12 cellular contexts compared by ENCODE assay signal in genomic region chr4:7581477-7581876, GRCh38.
DNase-seq lines count a peak whose midpoint lies in the region; ATAC-seq and TF ChIP-seq lines count a peak whose summit lies in the region.
"Had no signal": no experiment of that assay in that cellular context is flagged by ENCODE, and none has a peak within 500 bp of the region (broad histone marks: within the 10 kb centered on the region; RNA-seq: fewer than 3 reads in every experiment).

No MANE protein-coding gene starts in this region.

- peaks cover 14 to 21% of the 10 kb centered on the region in 2 donors for H3K9me3 Mint-ChIP-seq in natural killer cell
- H3K9me3 Mint-ChIP-seq in natural killer cell treated with Interleukin-12 subunit alpha and Interleukin-12 subunit beta and Interleukin-15 and Interleukin-18, amount 100 ng/mL, for 72 hours: peaks cover 19% of the 10 kb centered on the region

- H3K27ac ChIP-seq in fibroblast of lung (ENCODE audit: insufficient read depth, low read length) (no peak overlapping the region), thyroid gland (no peak overlapping the region), coronary artery (no peak overlapping the region)

- H3K4me1 Mint-ChIP-seq in natural killer cell: no peaks in the 10 kb centered on the region
- H3K4me1 Mint-ChIP-seq in natural killer cell treated with Interleukin-12 subunit alpha and Interleukin-12 subunit beta and Interleukin-15 and Interleukin-18, amount 100 ng/mL, for 72 hours (ENCODE audit: low read depth in 2 of 2): peaks cover 0 to 3% of the 10 kb centered on the region in 2 donors

- H3K9me3 ChIP-seq in fibroblast of lung (ENCODE audit: control insufficient read depth, insufficient read depth, low read depth, low read length) (no peaks in the 10 kb centered on the region), thyroid gland (no peaks in the 10 kb centered on the region)

- no peak overlapping the region for H3K4me2 ChIP-seq in fibroblast of lung (ENCODE audit: extremely low read depth, insufficient read depth, low read length)

- H3K4me3 ChIP-seq in fibroblast of lung (replicated peaks in 1 of 4; ENCODE audit: control extremely low read depth in 1 of 4, insufficient read depth in 1 of 4, low read depth in 3 of 4, low read length in 4 of 4) (no peak overlapping the region), thyroid gland (replicated peaks in 1 of 3) (no peak overlapping the region), coronary artery (no peak overlapping the region)

- no peaks in the 10 kb centered on the region for H3K4me1 ChIP-seq in fibroblast of lung (ENCODE audit: control insufficient read depth, extremely low read depth, insufficient read depth, low read length)
- no peaks in the 10 kb centered on the region for H3K4me1 ChIP-seq in thyroid gland

- no peak for TF ChIP-seq CTCF in natural killer cell (IDR thresholded peaks at IDR 0.05)
- TF ChIP-seq CTCF in fibroblast of lung (conservative IDR thresholded peaks at IDR 0.05 in 1 of 2, IDR thresholded peaks at IDR 0.05 in 1 of 2; ENCODE audit: low read depth in 1 of 2, low read length in 2 of 2): no peak
- no peak for TF ChIP-seq CTCF in thyroid gland (IDR thresholded peaks at IDR 0.05)
- no peak for TF ChIP-seq CTCF in coronary artery (IDR thresholded peaks at IDR 0.05)

- no peaks in the 10 kb centered on the region for H4K20me1 ChIP-seq in fibroblast of lung (ENCODE audit: control insufficient read depth, extremely low read depth, insufficient read depth, low read length)

- DNase-seq in natural killer cell: peak; percentile 20
- DNase-seq in natural killer cell treated with Interleukin-12 subunit alpha and Interleukin-12 subunit beta and Interleukin-15 and Interleukin-18, amount 100 ng/mL, for 72 hours (ENCODE audit: low spot score): no peak
- peak; percentile 70 for DNase-seq in RKO (ENCODE audit: low spot score)
- peak; percentile 12 to 32 for DNase-seq in fibroblast of lung (ENCODE audit: low read depth in 2 of 2)
- peak; percentile 18 to 37 for DNase-seq in thyroid gland
- no peak for DNase-seq in coronary artery (ENCODE audit: low spot score)
- DNase-seq: activated CD8-positive, alpha-beta memory T cell treated with anti-CD3 and anti-CD28 coated beads, Interleukin-2, amount 50 U/mL, for 4 hours; kidney glomerular epithelial cell; retina had no signal

- no peak overlapping the region for H3K27ac Mint-ChIP-seq in natural killer cell
- no peak overlapping the region for H3K27ac Mint-ChIP-seq in natural killer cell treated with Interleukin-12 subunit alpha and Interleukin-12 subunit beta and Interleukin-15 and Interleukin-18, amount 100 ng/mL, for 72 hours
- H3K27ac Mint-ChIP-seq: dendritic cell treated with granulocyte-macrophage colony-stimulating factor and Interleukin-4, amounts not matched to agents 40 ng/mL and 50 ng/mL, for 4 days had no signal

- 34 to 40% methylated on average over 8 of the region's 8 CpGs for WGBS in thyroid gland, 2 donors

- H3K36me3 ChIP-seq in fibroblast of lung (ENCODE audit: control insufficient read depth, insufficient read depth, low read length): no peaks in the 10 kb centered on the region
- no peaks in the 10 kb centered on the region for H3K36me3 ChIP-seq in thyroid gland

- no peak overlapping the region for H3K9ac ChIP-seq in fibroblast of lung (ENCODE audit: insufficient read depth, low read length)

- ATAC-seq in natural killer cell: peak in 2 of 3 donors; percentile 53 to 69
- ATAC-seq in natural killer cell treated with Interleukin-12 subunit alpha and Interleukin-12 subunit beta and Interleukin-15 and Interleukin-18, amount 100 ng/mL, for 72 hours: no peak
- no peak for ATAC-seq in GM21737 (IDR thresholded peaks at IDR 0.05; ENCODE audit: unreplicated experiment)
- ATAC-seq in HG02588 (IDR thresholded peaks at IDR 0.05; ENCODE audit: unreplicated experiment): no peak

- H2AFZ ChIP-seq in fibroblast of lung (ENCODE audit: low read length): no peak overlapping the region

- TF ChIP-seq POLR2A in thyroid gland (IDR thresholded peaks at IDR 0.05): no peak

- H3K27me3 Mint-ChIP-seq in natural killer cell (ENCODE audit: low read depth in 2 of 2): peaks cover 6 to 19% of the 10 kb centered on the region in 2 donors
- peaks cover 0 to 7% of the 10 kb centered on the region in 2 donors for H3K27me3 Mint-ChIP-seq in natural killer cell treated with Interleukin-12 subunit alpha and Interleukin-12 subunit beta and Interleukin-15 and Interleukin-18, amount 100 ng/mL, for 72 hours

- H3K27me3 ChIP-seq in fibroblast of lung (ENCODE audit: control insufficient read depth, insufficient read depth, low read length) (no peaks in the 10 kb centered on the region), thyroid gland (no peaks in the 10 kb centered on the region)

- H3K79me2 ChIP-seq in fibroblast of lung (ENCODE audit: control insufficient read depth, insufficient read depth, low read length): no peaks in the 10 kb centered on the region

- intact Hi-C loops in natural killer cell (cut with micrococcal nuclease): no loop called here
- intact Hi-C loops in thyroid gland (cut with DNase I): no loop called here

- no peak overlapping the region for H3K4me3 Mint-ChIP-seq in natural killer cell
- H3K4me3 Mint-ChIP-seq in natural killer cell treated with Interleukin-12 subunit alpha and Interleukin-12 subunit beta and Interleukin-15 and Interleukin-18, amount 100 ng/mL, for 72 hours: no peak overlapping the region
- H3K4me3 Mint-ChIP-seq: dendritic cell treated with granulocyte-macrophage colony-stimulating factor and Interleukin-4, amounts not matched to agents 40 ng/mL and 50 ng/mL, for 4 days had no signal

- peaks cover 25% of the 10 kb centered on the region for H3K36me3 Mint-ChIP-seq in natural killer cell
- peaks cover 32% of the 10 kb centered on the region for H3K36me3 Mint-ChIP-seq in natural killer cell treated with Interleukin-12 subunit alpha and Interleukin-12 subunit beta and Interleukin-15 and Interleukin-18, amount 100 ng/mL, for 72 hours

Comparison
In these comparisons a context has a peak if more than half of its experiments do, and no peak if none do; other contexts are left out.
1. ATAC-seq: peak in natural killer cell (2 of 3); none in natural killer cell treated with Interleukin-12 subunit alpha and Interleukin-12 subunit beta and Interleukin-15 and Interleukin-18, amount 100 ng/mL, for 72 hours (0 of 2), GM21737 (single experiment) and HG02588 (single experiment).
2. DNase-seq: peak in natural killer cell (single experiment), RKO (single experiment), fibroblast of lung (2 of 2) and thyroid gland (2 of 2); none in natural killer cell treated with Interleukin-12 subunit alpha and Interleukin-12 subunit beta and Interleukin-15 and Interleukin-18, amount 100 ng/mL, for 72 hours (single experiment) and coronary artery (single experiment).